ENCODE assay signal across 11 cellular contexts in genomic region chr16:4213721-4214120, GRCh38. TPM values are rescaled to one million over a fixed set of nuclear protein-coding genes. Genes with fewer than 3 reads are reported as not detected.
DNase-seq lines count a peak whose midpoint lies in the region; ATAC-seq and TF ChIP-seq lines count a peak whose summit lies in the region.
"Had no signal": no experiment of that assay in that cellular context is flagged by ENCODE, and none has a peak within 500 bp of the region (broad histone marks: within the 10 kb centered on the region; RNA-seq: fewer than 3 reads in every experiment).

No MANE protein-coding gene starts in this region.

- H3K27me3 Mint-ChIP-seq in activated naive CD4-positive, alpha-beta T cell treated with anti-CD3 and anti-CD28 coated beads for 36 hours (ENCODE audit: low read depth) = no peaks in the 10 kb centered on the region

- no peak overlapping the region for H3K27ac Mint-ChIP-seq in activated naive CD4-positive, alpha-beta T cell treated with anti-CD3 and anti-CD28 coated beads for 36 hours
- H3K27ac Mint-ChIP-seq: CD8-positive, alpha-beta memory T cell had no signal

- no peaks in the 10 kb centered on the region for H3K4me1 Mint-ChIP-seq in activated naive CD4-positive, alpha-beta T cell treated with anti-CD3 and anti-CD28 coated beads for 36 hours (ENCODE audit: low read depth)
- H3K4me1 Mint-ChIP-seq: CD8-positive, alpha-beta memory T cell had no signal

- 42 to 60% methylated on average over 7 of the region's 7 CpGs for WGBS in thyroid gland, 2 donors

- H3K4me1 ChIP-seq in HUES48 (ENCODE audit: control insufficient read depth, insufficient read depth, low read length) = peaks cover 20% of the 10 kb centered on the region
- H3K4me1 ChIP-seq in thyroid gland = peaks cover 54 to 66% of the 10 kb centered on the region in 2 donors

- no peak for ATAC-seq in SK-N-SH treated with all-trans-retinoic acid at 6 μM for 48 hours

- H3K27ac ChIP-seq in HUES48 (ENCODE audit: low read depth, low read length) (peak overlapping the region; percentile 36), thyroid gland (peak overlapping the region; percentile 82 to 98 (median 95))

- H3K4me3 ChIP-seq in HUES48 (ENCODE audit: low read depth, low read length) = no peak overlapping the region
- no peak overlapping the region for H3K4me3 ChIP-seq in choroid plexus epithelial cell (ENCODE audit: low read depth, low read length)
- no peak overlapping the region for H3K4me3 ChIP-seq in thyroid gland (replicated peaks in 1 of 3)

- H3K36me3 ChIP-seq in HUES48 (ENCODE audit: control insufficient read depth, insufficient read depth, low read length) (no peaks in the 10 kb centered on the region), thyroid gland (no peaks in the 10 kb centered on the region)

- no peak overlapping the region for H3K4me3 Mint-ChIP-seq in activated naive CD4-positive, alpha-beta T cell treated with anti-CD3 and anti-CD28 coated beads for 36 hours
- H3K4me3 Mint-ChIP-seq: CD8-positive, alpha-beta memory T cell had no signal

- CTCF ChIA-PET in activated naive CD4-positive, alpha-beta T cell treated with anti-CD3 and anti-CD28 coated beads for 36 hours (lab: Charles Lee) = no interaction called here

- H3K27me3 ChIP-seq in HUES48 (ENCODE audit: control insufficient read depth, insufficient read depth, low read length) = no peaks in the 10 kb centered on the region
- no peaks in the 10 kb centered on the region for H3K27me3 ChIP-seq in thyroid gland

- H3K36me3 Mint-ChIP-seq in activated naive CD4-positive, alpha-beta T cell treated with anti-CD3 and anti-CD28 coated beads for 36 hours (ENCODE audit: low read depth) = no peaks in the 10 kb centered on the region
- H3K36me3 Mint-ChIP-seq: CD8-positive, alpha-beta memory T cell had no signal

- DNase-seq in choroid plexus epithelial cell (ENCODE audit: low read depth) = peak; percentile 30
- peak; percentile 88 for DNase-seq in kidney tubule cell (ENCODE audit: low spot score)
- DNase-seq in thyroid gland = peak; percentile 33 to 38
- no peak for DNase-seq in activated naive CD4-positive, alpha-beta T cell treated with anti-CD3 and anti-CD28 coated beads for 36 hours
- DNase-seq in activated T-cell treated with anti-CD3 and anti-CD28 coated beads, Interleukin-2, amount 50 U/mL, for 1 hour = no peak
- DNase-seq in activated naive CD4-positive, alpha-beta T cell treated with anti-CD3 and anti-CD28 coated beads, Interleukin-2, amount 50 U/mL, for 16 hours = no peak
- DNase-seq: activated CD4-positive, alpha-beta T cell treated with anti-CD3 and anti-CD28 coated beads for 48 hours; CD8-positive, alpha-beta memory T cell; NCI-H146 had no signal

- H3K9me3 Mint-ChIP-seq in activated naive CD4-positive, alpha-beta T cell treated with anti-CD3 and anti-CD28 coated beads for 36 hours = no peaks in the 10 kb centered on the region
- H3K9me3 Mint-ChIP-seq: CD8-positive, alpha-beta memory T cell had no signal

- TF ChIP-seq POLR2A in thyroid gland (IDR thresholded peaks at IDR 0.05) = no peak

- no peak overlapping the region for H3K9ac ChIP-seq in HUES48 (ENCODE audit: low read depth, low read length)

- no peak for TF ChIP-seq CTCF in choroid plexus epithelial cell (conservative IDR thresholded peaks at IDR 0.05; ENCODE audit: low read depth, low read length)
- no peak for TF ChIP-seq CTCF in thyroid gland (IDR thresholded peaks at IDR 0.05)

- H3K9me3 ChIP-seq in HUES48 (ENCODE audit: control insufficient read depth, insufficient read depth, low read length) (no peaks in the 10 kb centered on the region), thyroid gland (no peaks in the 10 kb centered on the region)

- intact Hi-C loops in thyroid gland (cut with DNase I) = no loop called here
- intact Hi-C loops in activated naive CD4-positive, alpha-beta T cell treated with anti-CD3 and anti-CD28 coated beads for 36 hours (cut with micrococcal nuclease) = no loop called here

TF ChIP-seq in SK-N-SH treated with all-trans-retinoic acid at 6 μM for 48 hours, 23 proteins besides CTCF, POLR2A, EP300 and RAD21:
- TF ChIP-seq ZNF565 (CRISPR knock-in tag; conservative IDR thresholded peaks at IDR 0.05; ENCODE audit: low read depth) = no peak
- no peak for TF ChIP-seq ZFP30 (CRISPR knock-in tag; IDR thresholded peaks at IDR 0.05)
- TF ChIP-seq, protein P1, sequence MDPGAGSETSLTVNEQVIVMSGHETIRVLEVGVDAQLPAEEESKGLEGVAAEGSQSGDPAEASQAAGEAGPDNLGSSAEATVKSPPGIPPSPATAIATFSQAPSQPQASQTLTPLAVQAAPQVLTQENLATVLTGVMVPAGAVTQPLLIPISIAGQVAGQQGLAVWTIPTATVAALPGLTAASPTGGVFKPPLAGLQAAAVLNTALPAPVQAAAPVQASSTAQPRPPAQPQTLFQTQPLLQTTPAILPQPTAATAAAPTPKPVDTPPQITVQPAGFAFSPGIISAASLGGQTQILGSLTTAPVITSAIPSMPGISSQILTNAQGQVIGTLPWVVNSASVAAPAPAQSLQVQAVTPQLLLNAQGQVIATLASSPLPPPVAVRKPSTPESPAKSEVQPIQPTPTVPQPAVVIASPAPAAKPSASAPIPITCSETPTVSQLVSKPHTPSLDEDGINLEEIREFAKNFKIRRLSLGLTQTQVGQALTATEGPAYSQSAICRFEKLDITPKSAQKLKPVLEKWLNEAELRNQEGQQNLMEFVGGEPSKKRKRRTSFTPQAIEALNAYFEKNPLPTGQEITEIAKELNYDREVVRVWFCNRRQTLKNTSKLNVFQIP (CRISPR knock-in tag; IDR thresholded peaks at IDR 0.05; ENCODE audit: borderline replicate concordance, low read depth) = no peak
- TF ChIP-seq ISL1 (CRISPR knock-in tag; IDR thresholded peaks at IDR 0.05) = no peak

RNA-seq across cellular contexts. Expression of gene SRL, which starts 28.2 kb away (rescaled TPM):
- 1 to 10 TPM in 1 of 4 donors, under 1 TPM in 3; 0.67 to 1.1 (median 0.84) TPM for total RNA-seq in thyroid gland
- not detected for total RNA-seq in activated naive CD4-positive, alpha-beta T cell treated with anti-CD3 and anti-CD28 coated beads for 36 hours
- total RNA-seq: CD8-positive, alpha-beta memory T cell had no signal

RNA-seq across cellular contexts. Expression of gene TFAP4, which starts 59.1 kb away (rescaled TPM):
- total RNA-seq in thyroid gland = 1 to 10 TPM; 3.8 to 6.3 (median 5.4) TPM
- 10 to 100 TPM; 24.0 to 27.7 TPM for total RNA-seq in activated naive CD4-positive, alpha-beta T cell treated with anti-CD3 and anti-CD28 coated beads for 36 hours

Comparison
In these comparisons a context has a peak if more than half of its experiments do, and no peak if none do; other contexts are left out.
1. DNase-seq: peak in choroid plexus epithelial cell (single experiment), kidney tubule cell (single experiment) and thyroid gland (2 of 2); none in activated naive CD4-positive, alpha-beta T cell treated with anti-CD3 and anti-CD28 coated beads for 36 hours (single experiment), activated T-cell treated with anti-CD3 and anti-CD28 coated beads, Interleukin-2, amount 50 U/mL, for 1 hour (single experiment) and activated naive CD4-positive, alpha-beta T cell treated with anti-CD3 and anti-CD28 coated beads, Interleukin-2, amount 50 U/mL, for 16 hours (single experiment).